ENCODE assay signal across 16 cellular contexts in the genomic region with DNA sequence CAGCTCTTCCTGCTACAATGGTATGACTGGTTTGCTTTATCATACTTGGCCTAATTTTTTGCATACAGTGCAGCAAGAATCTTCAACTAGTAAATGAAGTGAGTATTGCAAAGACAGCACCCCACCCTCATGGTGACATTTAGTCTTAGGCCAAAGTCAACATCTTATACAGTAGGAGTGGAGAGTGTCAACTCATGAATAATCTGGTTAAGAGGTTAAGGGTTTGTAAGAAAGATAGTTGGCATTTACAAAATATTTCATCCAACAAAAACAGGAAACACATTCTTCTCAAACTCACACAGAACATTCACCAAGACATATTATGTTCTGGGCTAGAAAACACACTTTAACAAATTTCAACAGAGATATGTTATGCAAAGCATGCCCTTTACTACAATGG. TPM values are rescaled to one million over a fixed set of nuclear protein-coding genes. Genes with fewer than 3 reads are reported as not detected.
DNase-seq lines count a peak whose midpoint lies in the region; ATAC-seq and TF ChIP-seq lines count a peak whose summit lies in the region.
"Had no signal": no experiment of that assay in that cellular context is flagged by ENCODE, and none has a peak within 500 bp of the region (broad histone marks: within the 10 kb centered on the region; RNA-seq: fewer than 3 reads in every experiment).

No MANE protein-coding gene starts in this region.

- no peaks in the 10 kb centered on the region for H3K27me3 ChIP-seq in ascending aorta
- H3K27me3 ChIP-seq: BLaER1 treated with 17β-estradiol and CSF1 and Interleukin-3, amounts not matched to agents 10 nM and 100 nM; heart left ventricle had no signal

- intact Hi-C loops in ascending aorta (cut with DNase I), result loop anchor here (10.0 kb wide), 1 partner anchor 130 kb away; no protein-coding TSS in a partner anchor

- H3K27ac ChIP-seq in ascending aorta, result peak overlapping the region in 1 of 2 donors; percentile 37
- H3K27ac ChIP-seq: BLaER1 treated with 17β-estradiol and CSF1 and Interleukin-3, amounts not matched to agents 10 nM and 100 nM; heart left ventricle; KMS-11 had no signal

- CTCF ChIA-PET in HEK293T (lab: Yijun Ruan, JAX), result no interaction called here

- no peaks in the 10 kb centered on the region for H3K9me3 ChIP-seq in ascending aorta
- H3K9me3 ChIP-seq: heart left ventricle had no signal

- no peak for TF ChIP-seq CTCF in ascending aorta (IDR thresholded peaks at IDR 0.05)

- peak overlapping the region; percentile 30 for H3K27ac Mint-ChIP-seq in activated T-helper 17 cell treated with anti-CD3 and anti-CD28 coated beads, Interleukin-2, amount 50 U/mL, for 72 hours
- H3K27ac Mint-ChIP-seq: WTC11 had no signal

- no peaks in the 10 kb centered on the region for H3K36me3 ChIP-seq in ascending aorta

- POLR2A ChIA-PET in HEK293T (lab: Yijun Ruan, JAX), result no interaction called here

- no peaks in the 10 kb centered on the region for H3K36me3 Mint-ChIP-seq in activated T-helper 17 cell treated with anti-CD3 and anti-CD28 coated beads, Interleukin-2, amount 50 U/mL, for 72 hours (ENCODE audit: low read depth)

- no peaks in the 10 kb centered on the region for H3K27me3 Mint-ChIP-seq in activated T-helper 17 cell treated with anti-CD3 and anti-CD28 coated beads, Interleukin-2, amount 50 U/mL, for 72 hours

- H3K4me3 Mint-ChIP-seq in activated T-helper 17 cell treated with anti-CD3 and anti-CD28 coated beads, Interleukin-2, amount 50 U/mL, for 72 hours, result peak overlapping the region; percentile 4
- H3K4me3 Mint-ChIP-seq: WTC11 had no signal

- ATAC-seq in activated T-helper 17 cell treated with anti-CD3 and anti-CD28 coated beads, Interleukin-2, amount 50 U/mL, for 72 hours (replicated peaks), result no peak
- no peak for ATAC-seq in left lobe of liver
- ATAC-seq: HCT116, WTC11 had no signal

- H3K4me1 Mint-ChIP-seq in activated T-helper 17 cell treated with anti-CD3 and anti-CD28 coated beads, Interleukin-2, amount 50 U/mL, for 72 hours, result peaks cover 37% of the 10 kb centered on the region

- no peak overlapping the region for H3K4me3 ChIP-seq in ascending aorta
- H3K4me3 ChIP-seq: BLaER1 treated with 17β-estradiol and CSF1 and Interleukin-3, amounts not matched to agents 10 nM and 100 nM; heart left ventricle had no signal

- DNase-seq in A172 (ENCODE audit: low spot score), result peak; percentile 59
- peak; percentile 62 for DNase-seq in EL
- peak; percentile 19 for DNase-seq in foreskin melanocyte
- no peak for DNase-seq in HEK293T (ENCODE audit: extremely low spot score)
- DNase-seq in left lobe of liver (ENCODE audit: low spot score), result no peak
- DNase-seq in ascending aorta (ENCODE audit: low spot score in 2 of 2), result no peak
- DNase-seq in Kasumi-1 (lab: John Stamatoyannopoulos, UW), result no peak
- DNase-seq: activated gamma-delta T cell treated with Interleukin-2 at 50 U/mL for 16 hours, heart left ventricle, mammary epithelial cell, RPMI8226 had no signal

- H3K9me3 Mint-ChIP-seq in activated T-helper 17 cell treated with anti-CD3 and anti-CD28 coated beads, Interleukin-2, amount 50 U/mL, for 72 hours, result no peaks in the 10 kb centered on the region

- peaks cover 2 to 31% of the 10 kb centered on the region in 2 donors for H3K4me1 ChIP-seq in ascending aorta

TF ChIP-seq in HEK293T, 16 proteins besides CTCF, POLR2A, EP300 and RAD21:
- TF ChIP-seq ELF4 (IDR thresholded peaks at IDR 0.05) (no peak), SP1 (IDR thresholded peaks at IDR 0.05) (no peak), CTBP1 (IDR thresholded peaks at IDR 0.05; ENCODE audit: borderline replicate concordance) (no peak), TARDBP (IDR thresholded peaks at IDR 0.05) (no peak), ARNT (IDR thresholded peaks at IDR 0.05) (no peak), NFRKB (IDR thresholded peaks at IDR 0.05) (no peak), SUZ12 (IDR thresholded peaks at IDR 0.05) (no peak), LEF1 (IDR thresholded peaks at IDR 0.05; ENCODE audit: borderline replicate concordance) (no peak), FOXK2 (IDR thresholded peaks at IDR 0.05) (no peak), L3MBTL2 (conservative IDR thresholded peaks at IDR 0.05) (no peak), FOXM1 (IDR thresholded peaks at IDR 0.05; ENCODE audit: borderline replicate concordance) (no peak)

RNA-seq across cellular contexts. Expression of a gene that starts 2.2 kb away (rescaled TPM):
- 5.1 TPM in 2 replicates for total RNA-seq in A172 (2014; rRNA removed; shearing (Covaris generic))
- 10 to 100 TPM; 15.6 to 20.9 TPM for total RNA-seq in activated T-helper 17 cell treated with anti-CD3 and anti-CD28 coated beads, Interleukin-2, amount 50 U/mL, for 72 hours
- total RNA-seq in left lobe of liver, result 20.1 TPM
- total RNA-seq in ascending aorta, result 0.96 TPM

RNA-seq across cellular contexts. Expression of a gene that starts 33.7 kb away (rescaled TPM):
- 20.3 and 24.3 TPM in 2 replicates for total RNA-seq in A172 (2014; rRNA removed; shearing (Covaris generic))
- total RNA-seq in activated T-helper 17 cell treated with anti-CD3 and anti-CD28 coated beads, Interleukin-2, amount 50 U/mL, for 72 hours, result 10 to 100 TPM; 17.4 to 41.7 TPM
- total RNA-seq in left lobe of liver (4.1 TPM), ascending aorta (7.0 TPM)

Comparison
In these comparisons a context has a peak if more than half of its experiments do, and no peak if none do; other contexts are left out.
1. DNase-seq: peak in A172 (single experiment), EL (single experiment) and foreskin melanocyte (single experiment); none in HEK293T (single experiment), left lobe of liver (single experiment), ascending aorta (0 of 2) and Kasumi-1 (0 of 2).